Comparison of ENCODE assay signal across 8 cellular contexts in genomic region chr17:79707931-79708891, GRCh38. TPM values are rescaled to one million over a fixed set of nuclear protein-coding genes. Genes with fewer than 3 reads are reported as not detected.
DNase-seq lines count a peak whose midpoint lies in the region.

No MANE protein-coding gene starts in this region.

- peaks cover 6% of the 10 kb centered on the region; the same call in 1 of the 2 replicates for H3K27me3 ChIP-seq in MG63

- POLR2A ChIA-PET in activated CD4-positive, alpha-beta T cell treated with anti-CD3 and anti-CD28 coated beads, Interleukin-2, amount 10 ng/mL, durations not matched to agents 7 days and 5 days (lab: Charles Lee): interaction anchor here (0.6 kb wide), 1 partner anchor 316 kb away, joined by 3 read pairs; no protein-coding TSS in a partner anchor

- H3K27me3 Mint-ChIP-seq in activated CD4-positive, alpha-beta T cell treated with anti-CD3 and anti-CD28 coated beads, Interleukin-2, amount 10 ng/mL, durations not matched to agents 7 days and 5 days: no peaks in the 10 kb centered on the region

- no peak overlapping the region for H3K4me3 ChIP-seq in MG63

- no peak overlapping the region for H3K4me3 Mint-ChIP-seq in activated CD4-positive, alpha-beta T cell treated with anti-CD3 and anti-CD28 coated beads, Interleukin-2, amount 10 ng/mL, durations not matched to agents 7 days and 5 days

- H3K9me3 Mint-ChIP-seq in activated CD4-positive, alpha-beta T cell treated with anti-CD3 and anti-CD28 coated beads, Interleukin-2, amount 10 ng/mL, durations not matched to agents 7 days and 5 days: no peaks in the 10 kb centered on the region

- no peak overlapping the region for H3K27ac Mint-ChIP-seq in activated CD4-positive, alpha-beta T cell treated with anti-CD3 and anti-CD28 coated beads, Interleukin-2, amount 10 ng/mL, durations not matched to agents 7 days and 5 days

- no peaks in the 10 kb centered on the region for H3K36me3 ChIP-seq in MG63

- CTCF ChIA-PET in activated CD4-positive, alpha-beta T cell treated with anti-CD3 and anti-CD28 coated beads, Interleukin-2, amount 10 ng/mL, durations not matched to agents 7 days and 5 days (lab: Charles Lee): interaction anchor here (0.9 kb wide), 1 partner anchor 34 kb away, joined by 3 read pairs; no protein-coding TSS in a partner anchor

- H3K36me3 Mint-ChIP-seq in activated CD4-positive, alpha-beta T cell treated with anti-CD3 and anti-CD28 coated beads, Interleukin-2, amount 10 ng/mL, durations not matched to agents 7 days and 5 days (ENCODE audit: low read depth): no peaks in the 10 kb centered on the region

- no peaks in the 10 kb centered on the region for H3K9me3 ChIP-seq in MG63

- peak; percentile 33 for DNase-seq in NCI-H1436 (lab: John Stamatoyannopoulos, UW)
- no peak for DNase-seq in NCI-H1436 treated with DMSO at 0.1 percent for 48 hours (lab: John Stamatoyannopoulos, UW)
- DNase-seq in NCI-H2171 treated with DMSO at 0.1 percent for 48 hours (lab: John Stamatoyannopoulos, UW): peak; percentile 57
- DNase-seq in activated CD4-positive, alpha-beta T cell treated with anti-CD3 and anti-CD28 coated beads, Interleukin-2, amount 10 ng/mL, durations not matched to agents 7 days and 5 days: peak; percentile 67
- DNase-seq in dedifferentiated amniotic fluid mesenchymal stem cell (ENCODE audit: extremely low spot score): peak; percentile 28
- DNase-seq in medulla oblongata (ENCODE audit: extremely low spot score): peak; percentile 57
- DNase-seq in stimulated activated CD8-positive, alpha-beta memory T cell treated with anti-CD3 and anti-CD28 coated beads, Interleukin-2, amount 100 ng/mL, for 1 hour (ENCODE audit: low read depth in 2 of 2): peak; percentile 27 to 31
- DNase-seq in MG63: no peak

- peaks cover 3% of the 10 kb centered on the region for H3K4me1 Mint-ChIP-seq in activated CD4-positive, alpha-beta T cell treated with anti-CD3 and anti-CD28 coated beads, Interleukin-2, amount 10 ng/mL, durations not matched to agents 7 days and 5 days

RNA-seq across cellular contexts. Expression of gene ENPP7, which starts 22.5 kb away (rescaled TPM):
- not detected for total RNA-seq in activated CD4-positive, alpha-beta T cell treated with anti-CD3 and anti-CD28 coated beads, Interleukin-2, amount 10 ng/mL, durations not matched to agents 7 days and 5 days
- not detected in 2 replicates for total RNA-seq in MG63 (2014; rRNA removed; shearing (Covaris generic); ENCODE audit: low replicate concordance)

Comparison
In these comparisons a context has a peak if more than half of its experiments do, and no peak if none do; other contexts are left out.
1. DNase-seq: peak in NCI-H1436 (single experiment), NCI-H2171 treated with DMSO at 0.1 percent for 48 hours (single experiment), activated CD4-positive, alpha-beta T cell treated with anti-CD3 and anti-CD28 coated beads, Interleukin-2, amount 10 ng/mL, durations not matched to agents 7 days and 5 days (single experiment), dedifferentiated amniotic fluid mesenchymal stem cell (single experiment), medulla oblongata (single experiment) and stimulated activated CD8-positive, alpha-beta memory T cell treated with anti-CD3 and anti-CD28 coated beads, Interleukin-2, amount 100 ng/mL, for 1 hour (2 of 2); none in NCI-H1436 treated with DMSO at 0.1 percent for 48 hours (single experiment) and MG63 (single experiment).